Comparison of ENCODE assay signal across 21 cellular contexts in genomic region chr15:87599616-87600015, GRCh38.
A peak's percentile ranks its signal among the peaks of the same experiment; 100 is the strongest.
DNase-seq lines count a peak whose midpoint lies in the region; ATAC-seq, FAIRE-seq and TF ChIP-seq lines count a peak whose summit lies in the region.
"Had no signal": no experiment of that assay in that cellular context is flagged by ENCODE, and none has a peak within 500 bp of the region (broad histone marks: within the 10 kb centered on the region; RNA-seq: fewer than 3 reads in every experiment).

No MANE protein-coding gene starts in this region.

- WGBS in GM23248 (ENCODE audit: low coverage in 1 of 2, low lambda C conversion rate in 2 of 2, missing lambda C conversion rate in 2 of 2), 2 experiments, result 27 to 56% methylated on average over 4 of the region's 4 CpGs

- H3K9ac ChIP-seq in GM23248 (no peak overlapping the region), astrocyte (ENCODE audit: low read length) (no peak overlapping the region), fibroblast of lung (ENCODE audit: insufficient read depth, low read length) (no peak overlapping the region)
- H3K9ac ChIP-seq: BLaER1 treated with 17β-estradiol and CSF1 and Interleukin-3, amounts not matched to agents 10 nM and 100 nM had no signal

- H3K27ac ChIP-seq in GM23248, result no peak overlapping the region
- no peak overlapping the region for H3K27ac ChIP-seq in astrocyte (ENCODE audit: low read depth, low read length)
- H3K27ac ChIP-seq in fibroblast of lung (ENCODE audit: insufficient read depth, low read length), result no peak overlapping the region
- H3K27ac ChIP-seq: BLaER1 treated with 17β-estradiol and CSF1 and Interleukin-3, amounts not matched to agents 10 nM and 100 nM had no signal

- no peak for TF ChIP-seq CTCF in astrocyte (IDR thresholded peaks at IDR 0.05; ENCODE audit: insufficient read depth, low read depth, low read length)
- TF ChIP-seq CTCF in fibroblast of lung (conservative IDR thresholded peaks at IDR 0.05 in 1 of 2, IDR thresholded peaks at IDR 0.05 in 1 of 2; ENCODE audit: low read depth in 1 of 2, low read length in 2 of 2), result no peak

- H3K4me1 ChIP-seq in GM23248 (ENCODE audit: insufficient read depth) (no peaks in the 10 kb centered on the region), astrocyte (ENCODE audit: insufficient read depth, low read length) (no peaks in the 10 kb centered on the region), fibroblast of lung (ENCODE audit: control insufficient read depth, extremely low read depth, insufficient read depth, low read length) (no peaks in the 10 kb centered on the region)

- no peaks in the 10 kb centered on the region for H3F3A ChIP-seq in GM23248 (ENCODE audit: insufficient read depth)

- no peak for ATAC-seq in stimulated activated naive CD8-positive, alpha-beta T cell treated with anti-CD3 and anti-CD28 coated beads, Interleukin-15, Interleukin-2, amounts not matched to agents 100 U/mL and 50 U/mL, for 24 hours
- no peak for ATAC-seq in HG02840 (IDR thresholded peaks at IDR 0.05; ENCODE audit: low FRiP score, unreplicated experiment)
- ATAC-seq: CD8-positive, alpha-beta T cell; HCT116 had no signal

- no peaks in the 10 kb centered on the region for H3K9me3 Mint-ChIP-seq in astrocyte (ENCODE audit: unreplicated experiment)
- H3K9me3 Mint-ChIP-seq: CD8-positive, alpha-beta T cell; HFFc6 had no signal

- H3K27ac Mint-ChIP-seq in astrocyte (ENCODE audit: unreplicated experiment), result no peak overlapping the region
- H3K27ac Mint-ChIP-seq: B cell; CD8-positive, alpha-beta T cell; HFFc6; IgD-negative memory B cell had no signal

- no peak overlapping the region for H3K4me2 ChIP-seq in GM23248 (ENCODE audit: unreplicated experiment)
- no peak overlapping the region for H3K4me2 ChIP-seq in astrocyte (ENCODE audit: low read length)
- H3K4me2 ChIP-seq in fibroblast of lung (ENCODE audit: extremely low read depth, insufficient read depth, low read length), result no peak overlapping the region
- H3K4me2 ChIP-seq: BLaER1 treated with 17β-estradiol and CSF1 and Interleukin-3, amounts not matched to agents 10 nM and 100 nM had no signal

- peak; percentile 3 for DNase-seq in GM23248
- DNase-seq in astrocyte (ENCODE audit: low read depth), result peak; percentile 26
- DNase-seq in fibroblast of lung (ENCODE audit: low read depth in 2 of 2), result peak; percentile 40 to 60
- DNase-seq in iris pigment epithelial cell (ENCODE audit: low read depth), result peak; percentile 9
- no peak for DNase-seq in stimulated activated naive CD8-positive, alpha-beta T cell treated with anti-CD3 and anti-CD28 coated beads, Interleukin-15, Interleukin-2, amounts not matched to agents 100 U/mL and 50 U/mL, for 24 hours
- no peak for DNase-seq in Kasumi-1 (lab: John Stamatoyannopoulos, UW)
- DNase-seq in SKM-1 treated with dmso at 0.1 percent for 144 hours (lab: John Stamatoyannopoulos, UW; ENCODE audit: unreplicated experiment), result no peak
- DNase-seq: Calu3; CD8-positive, alpha-beta T cell; DMS79 treated with DMSO at 0.1 percent for 48 hours; GF-D8; GOT3; H7; HFFc6 had no signal

- no peaks in the 10 kb centered on the region for H4K20me1 ChIP-seq in GM23248 (ENCODE audit: insufficient read depth)
- no peaks in the 10 kb centered on the region for H4K20me1 ChIP-seq in astrocyte (ENCODE audit: insufficient read depth, low read length)
- H4K20me1 ChIP-seq in fibroblast of lung (ENCODE audit: control insufficient read depth, extremely low read depth, insufficient read depth, low read length), result no peaks in the 10 kb centered on the region
- H4K20me1 ChIP-seq: BLaER1 treated with 17β-estradiol and CSF1 and Interleukin-3, amounts not matched to agents 10 nM and 100 nM had no signal

- H3K4me1 Mint-ChIP-seq in astrocyte (ENCODE audit: low read depth, unreplicated experiment), result no peaks in the 10 kb centered on the region
- H3K4me1 Mint-ChIP-seq: B cell had no signal

- in situ Hi-C loops in GM23248 (cut with MboI), result no loop called here

- H2AFZ ChIP-seq in GM23248 (no peak overlapping the region), astrocyte (ENCODE audit: low read depth, low read length) (no peak overlapping the region), fibroblast of lung (ENCODE audit: low read length) (no peak overlapping the region)

- H3K9me2 ChIP-seq in GM23248 (ENCODE audit: insufficient read depth), result no peaks in the 10 kb centered on the region

- H3K79me2 ChIP-seq in GM23248 (ENCODE audit: insufficient read depth) (no peaks in the 10 kb centered on the region), astrocyte (ENCODE audit: insufficient read depth, low read length) (no peaks in the 10 kb centered on the region), fibroblast of lung (ENCODE audit: control insufficient read depth, insufficient read depth, low read length) (no peaks in the 10 kb centered on the region)

- no peaks in the 10 kb centered on the region for H3K36me3 ChIP-seq in GM23248 (ENCODE audit: low read depth)
- no peaks in the 10 kb centered on the region for H3K36me3 ChIP-seq in astrocyte (ENCODE audit: insufficient read depth, low read length)
- H3K36me3 ChIP-seq in fibroblast of lung (ENCODE audit: control insufficient read depth, insufficient read depth, low read length), result no peaks in the 10 kb centered on the region
- H3K36me3 ChIP-seq: BLaER1 treated with 17β-estradiol and CSF1 and Interleukin-3, amounts not matched to agents 10 nM and 100 nM had no signal

- H3K9me3 ChIP-seq in GM23248 (ENCODE audit: low read depth) (no peaks in the 10 kb centered on the region), astrocyte (ENCODE audit: insufficient read depth, low read depth, low read length) (no peaks in the 10 kb centered on the region), fibroblast of lung (ENCODE audit: control insufficient read depth, insufficient read depth, low read depth, low read length) (no peaks in the 10 kb centered on the region)
- H3K9me3 ChIP-seq: BLaER1 treated with 17β-estradiol and CSF1 and Interleukin-3, amounts not matched to agents 10 nM and 100 nM had no signal

- H3K27me3 ChIP-seq in GM23248 (replicated peaks; ENCODE audit: insufficient read depth) (no peaks in the 10 kb centered on the region), astrocyte (ENCODE audit: insufficient read depth, low read length) (no peaks in the 10 kb centered on the region), fibroblast of lung (ENCODE audit: control insufficient read depth, insufficient read depth, low read length) (no peaks in the 10 kb centered on the region)
- H3K27me3 ChIP-seq: BLaER1 treated with 17β-estradiol and CSF1 and Interleukin-3, amounts not matched to agents 10 nM and 100 nM had no signal

- no peak overlapping the region for H3K4me3 Mint-ChIP-seq in astrocyte (ENCODE audit: unreplicated experiment)
- H3K4me3 Mint-ChIP-seq: B cell; CD8-positive, alpha-beta T cell; HFFc6; IgD-negative memory B cell had no signal

- no peaks in the 10 kb centered on the region for H3K36me3 Mint-ChIP-seq in astrocyte (ENCODE audit: low read depth, unreplicated experiment)
- H3K36me3 Mint-ChIP-seq: CD8-positive, alpha-beta T cell; IgD-negative memory B cell had no signal

- no peak for FAIRE-seq in astrocyte (lab: Jason Lieb, UNC)
- FAIRE-seq: A204.1, HTR-8/SVneo had no signal

- H3K4me3 ChIP-seq in GM23248, result no peak overlapping the region
- H3K4me3 ChIP-seq in astrocyte (ENCODE audit: insufficient read depth, low read depth, low read length), result no peak overlapping the region
- no peak overlapping the region for H3K4me3 ChIP-seq in fibroblast of lung (replicated peaks in 1 of 4; ENCODE audit: control extremely low read depth in 1 of 4, insufficient read depth in 1 of 4, low read depth in 3 of 4, low read length in 4 of 4)
- H3K4me3 ChIP-seq: BLaER1 treated with 17β-estradiol and CSF1 and Interleukin-3, amounts not matched to agents 10 nM and 100 nM had no signal

- no peaks in the 10 kb centered on the region for H3K27me3 Mint-ChIP-seq in astrocyte (ENCODE audit: low read depth, unreplicated experiment)
- H3K27me3 Mint-ChIP-seq: B cell, IgD-negative memory B cell had no signal

Comparison
In these comparisons a context has a peak if more than half of its experiments do, and no peak if none do; other contexts are left out.
1. DNase-seq: peak in GM23248 (single experiment), astrocyte (single experiment), fibroblast of lung (2 of 2) and iris pigment epithelial cell (single experiment); none in stimulated activated naive CD8-positive, alpha-beta T cell treated with anti-CD3 and anti-CD28 coated beads, Interleukin-15, Interleukin-2, amounts not matched to agents 100 U/mL and 50 U/mL, for 24 hours (single experiment), Kasumi-1 (0 of 2) and SKM-1 treated with dmso at 0.1 percent for 144 hours (single experiment).